Comparison of ENCODE assay signal across 23 cellular contexts in the genomic region with DNA sequence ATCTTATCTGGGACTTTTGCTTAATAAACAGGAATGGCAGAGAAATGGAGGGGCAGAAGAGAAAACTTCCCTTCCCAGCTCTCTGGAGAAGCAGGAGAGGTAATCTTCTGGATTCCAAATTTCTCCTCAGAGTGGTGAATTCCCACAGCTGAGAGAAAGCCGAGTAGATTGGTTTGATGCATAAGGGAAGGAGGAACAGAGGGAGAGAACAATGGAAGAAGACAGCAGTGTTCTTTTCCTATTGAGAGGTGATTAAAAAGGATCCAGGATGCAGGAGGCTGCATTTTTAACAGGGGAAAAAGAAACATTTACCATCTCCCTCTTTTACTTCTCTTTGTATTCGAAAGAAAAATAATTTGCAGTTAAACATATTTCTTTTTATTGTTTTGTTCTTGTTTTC. TPM values are rescaled to one million over a fixed set of nuclear protein-coding genes. Genes with fewer than 3 reads are reported as not detected.
DNase-seq lines count a peak whose midpoint lies in the region; ATAC-seq and TF ChIP-seq lines count a peak whose summit lies in the region.
"Had no signal": no experiment of that assay in that cellular context is flagged by ENCODE, and none has a peak within 500 bp of the region (broad histone marks: within the 10 kb centered on the region; RNA-seq: fewer than 3 reads in every experiment).

No MANE protein-coding gene starts in this region.

- peaks cover 58% of the 10 kb centered on the region for H3K4me1 ChIP-seq in body of pancreas
- peaks cover 15 to 71% (median 15%) of the 10 kb centered on the region in 3 donors for H3K4me1 ChIP-seq in esophagus squamous epithelium
- H3K4me1 ChIP-seq in gastrocnemius medialis, result peaks cover 22 to 58% of the 10 kb centered on the region in 2 donors
- H3K4me1 ChIP-seq: SJCRH30 had no signal

- TF ChIP-seq CTCF in body of pancreas (IDR thresholded peaks at IDR 0.05) (no peak), esophagus squamous epithelium (IDR thresholded peaks at IDR 0.05) (no peak), gastrocnemius medialis (IDR thresholded peaks at IDR 0.05 in 4 of 5, conservative IDR thresholded peaks at IDR 0.05 in 1 of 5) (no peak)

- H3K27ac ChIP-seq in body of pancreas, result peak overlapping the region; percentile 52 to 64 (median 62)
- H3K27ac ChIP-seq in esophagus squamous epithelium, result peak overlapping the region; percentile 72 to 90 (median 77)
- peak overlapping the region; percentile 66 to 90 (median 75) for H3K27ac ChIP-seq in gastrocnemius medialis
- H3K27ac ChIP-seq: SJCRH30 had no signal

- ATAC-seq in body of pancreas, result no peak
- ATAC-seq in gastrocnemius medialis, result no peak
- no peak for ATAC-seq in activated CD4-positive, CD25-positive, alpha-beta regulatory T cell treated with anti-CD3 and anti-CD28 coated beads, Interleukin-2, amount 50 U/mL, for 24 hours
- ATAC-seq in GM21526 (IDR thresholded peaks at IDR 0.05; ENCODE audit: low FRiP score, unreplicated experiment), result no peak
- ATAC-seq: HCT116, PC-3, Right ventricle myocardium inferior, SK-N-SH treated with all-trans-retinoic acid at 6 μM for 48 hours had no signal

- H3K4me3 ChIP-seq in body of pancreas (no peak overlapping the region), esophagus squamous epithelium (peak overlapping the region in 1 of 4 donors; percentile 25), gastrocnemius medialis (no peak overlapping the region)
- H3K4me3 ChIP-seq: SJCRH30 had no signal

- DNase-seq in NCI-H69 (lab: John Stamatoyannopoulos, UW) (peak; percentile 30), body of pancreas (no peak), esophagus squamous epithelium (lab: John Stamatoyannopoulos, UW) (no peak), gastrocnemius medialis (no peak), medulla oblongata (ENCODE audit: extremely low spot score) (no peak)
- DNase-seq: C1 segment of cervical spinal cord; CD4-positive, alpha-beta memory T cell; COR-L47; DMS53; NCI-H1092; NCI-H1417 treated with DMSO at 0.1 percent for 48 hours; NCI-H1694 treated with DMSO at 0.1 percent for 48 hours; NCI-H2081; NCI-H2171 treated with DMSO at 0.1 percent for 48 hours; NCI-H524; NCI-H774; PC-3; SJCRH30 had no signal

- H3K27me3 ChIP-seq in body of pancreas (no peaks in the 10 kb centered on the region), esophagus squamous epithelium (no peaks in the 10 kb centered on the region), gastrocnemius medialis (no peaks in the 10 kb centered on the region)

- H3K36me3 ChIP-seq in body of pancreas (replicated peaks in 1 of 2; ENCODE audit: insufficient read depth in 1 of 2, low read depth in 2 of 2) (no peaks in the 10 kb centered on the region), esophagus squamous epithelium (peaks cover 0 to 14% (median 0%) of the 10 kb centered on the region in 3 donors), gastrocnemius medialis (no peaks in the 10 kb centered on the region)
- H3K36me3 ChIP-seq: SJCRH30 had no signal

- no peaks in the 10 kb centered on the region for H3K9me3 ChIP-seq in body of pancreas
- no peaks in the 10 kb centered on the region for H3K9me3 ChIP-seq in esophagus squamous epithelium
- no peaks in the 10 kb centered on the region for H3K9me3 ChIP-seq in gastrocnemius medialis
- H3K9me3 ChIP-seq: SJCRH30 had no signal

- in situ Hi-C loops in gastrocnemius medialis (cut with MboI; ENCODE audit: low sequenced_read_pairs in 4 of 4), result no loop called here

- intact Hi-C loops in body of pancreas (cut with DNase I) (no loop called here), esophagus squamous epithelium (cut with DNase I) (no loop called here), gastrocnemius medialis (cut with DNase I; ENCODE audit: low total_unique reads) (no loop called here)

- TF ChIP-seq POLR2A in body of pancreas (IDR thresholded peaks at IDR 0.05), result no peak
- TF ChIP-seq POLR2A in esophagus squamous epithelium (IDR thresholded peaks at IDR 0.05), result no peak
- TF ChIP-seq POLR2A in gastrocnemius medialis (IDR thresholded peaks at IDR 0.05), result no peak

- WGBS in body of pancreas, 2 donors, result 45 to 57% methylated on average over 2 of the region's 2 CpGs
- WGBS in esophagus squamous epithelium, 2 donors, result 38 to 52% methylated on average over 2 of the region's 2 CpGs

RNA-seq across cellular contexts. Expression of a gene that starts 13.1 kb away (rescaled TPM):
- total RNA-seq in body of pancreas, result 10 to 100 TPM; 14.8 to 25.7 TPM
- 10 to 100 TPM; 33.4 to 63.1 (median 59.1) TPM for total RNA-seq in esophagus squamous epithelium
- total RNA-seq in gastrocnemius medialis, result 10 to 100 TPM; 19.2 to 97.1 (median 39.1) TPM
- total RNA-seq: CD4-positive, alpha-beta memory T cell; SJCRH30 had no signal
